In the genomic region with DNA sequence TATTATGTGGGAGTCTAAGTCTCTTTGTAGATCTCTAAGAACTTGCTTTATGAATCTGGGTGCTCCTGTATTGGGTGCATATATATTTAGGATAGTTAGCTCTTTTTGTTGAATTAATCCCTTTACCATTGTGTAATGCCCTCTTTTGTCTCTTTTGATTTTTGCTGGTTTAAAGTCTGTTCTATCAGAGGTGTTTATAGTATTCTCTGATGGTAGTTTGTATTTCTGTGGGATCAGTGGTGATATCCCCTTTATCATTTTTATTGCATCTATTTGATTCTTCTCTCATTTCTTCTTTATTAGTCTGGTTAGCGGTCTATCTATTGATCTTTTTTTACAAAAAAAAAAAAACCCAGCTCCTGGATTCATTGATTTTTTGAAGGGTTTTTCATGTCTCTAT, we compare ENCODE assay signal across 12 cellular contexts. TPM values are rescaled to one million over a fixed set of nuclear protein-coding genes. Genes with fewer than 3 reads are reported as not detected.
"Had no signal": no experiment of that assay in that cellular context is flagged by ENCODE, and none has a peak within 500 bp of the region (broad histone marks: within the 10 kb centered on the region; RNA-seq: fewer than 3 reads in every experiment).

No MANE protein-coding gene starts in this region.

RNA-seq across cellular contexts. Expression of a gene that starts 15.3 kb away (rescaled TPM):
- total RNA-seq: PC-3, PC-9, Right ventricle myocardium inferior, Right ventricle myocardium superior, RPMI7951, SJCRH30, SJSA1, SK-MEL-5, T-cell had no signal
- polyA plus RNA-seq: SK-N-SH had no signal

RNA-seq across cellular contexts. Expression of a gene that starts 17.4 kb away (rescaled TPM):
- total RNA-seq: PC-3, PC-9, SJCRH30, SJSA1 had no signal

RNA-seq across cellular contexts. Expression of a gene that starts 50.6 kb away (rescaled TPM):
- total RNA-seq: OCI-LY7, PC-3, PC-9, Peyer's patch, Right ventricle myocardium inferior, Right ventricle myocardium superior, RPMI7951, SJCRH30, SJSA1, SK-MEL-5, T-cell had no signal
- polyA plus RNA-seq: SK-N-SH had no signal
